Comparison of ENCODE assay signal across 22 cellular contexts in the genomic region with DNA sequence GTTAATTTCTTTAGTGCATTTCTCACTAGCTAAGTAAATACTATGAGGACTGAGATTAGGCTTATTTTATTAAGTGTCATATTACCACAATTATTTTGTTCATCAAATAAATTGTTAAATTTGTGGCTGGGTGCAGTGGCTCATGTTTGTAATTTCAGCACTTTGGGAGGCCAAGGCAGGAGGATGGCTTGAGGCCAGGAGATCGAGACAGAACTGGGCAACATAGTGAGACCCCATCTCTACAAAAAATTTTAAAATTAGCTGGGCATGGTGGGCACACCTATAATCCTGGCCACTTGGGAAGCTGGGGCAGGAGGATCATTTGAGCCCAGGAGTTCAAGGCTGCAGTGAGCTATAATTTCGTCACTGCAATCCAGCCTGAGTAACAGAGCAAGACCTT.
"Had no signal": no experiment of that assay in that cellular context is flagged by ENCODE, and none has a peak within 500 bp of the region (broad histone marks: within the 10 kb centered on the region; RNA-seq: fewer than 3 reads in every experiment).

No MANE protein-coding gene starts in this region.

- H3K9me3 ChIP-seq: esophagus muscularis mucosa, gastrocnemius medialis, heart right ventricle, neutrophil, sigmoid colon, stomach, thoracic aorta, transverse colon had no signal

- H3K4me3 Mint-ChIP-seq: naive thymus-derived CD4-positive, alpha-beta T cell had no signal

- DNase-seq: effector memory CD4-positive, alpha-beta T cell; gastrocnemius medialis; heart right ventricle; hypothalamus; kidney glomerular epithelial cell; mammary epithelial cell; naive thymus-derived CD4-positive, alpha-beta T cell; posterior cingulate gyrus; sigmoid colon; stimulated activated CD4-positive, alpha-beta T cell treated with anti-CD3 and anti-CD28 coated beads, Interleukin-12 subunit alpha, Interleukin-12 subunit beta, amount 100 ng/mL, for 4 hours; stimulated activated naive CD4-positive, alpha-beta T cell; stomach; substantia nigra; transverse colon had no signal

- H3K27me3 Mint-ChIP-seq: naive thymus-derived CD4-positive, alpha-beta T cell had no signal

- ATAC-seq: gastrocnemius medialis; heart right ventricle; left lobe of liver; naive thymus-derived CD4-positive, alpha-beta T cell had no signal

- H3K27me3 ChIP-seq: esophagus muscularis mucosa, gastrocnemius medialis, heart right ventricle, neutrophil, sigmoid colon, stomach, transverse colon had no signal

- H3K27ac ChIP-seq: epithelial cell of prostate, esophagus muscularis mucosa, gastrocnemius medialis, heart right ventricle, neutrophil, sigmoid colon, skin epidermis, stomach, thoracic aorta, transverse colon had no signal

- FAIRE-seq: endometrium, islet of Langerhans had no signal

- H3K4me3 ChIP-seq: esophagus muscularis mucosa, gastrocnemius medialis, heart right ventricle, sigmoid colon, skin epidermis, stomach, thoracic aorta, transverse colon had no signal
